In genomic region chr19:42189133-42189532, GRCh38 we compare ENCODE assay signal across 20 cellular contexts. TPM values are rescaled to one million over a fixed set of nuclear protein-coding genes. Genes with fewer than 3 reads are reported as not detected.
"Had no signal": no experiment of that assay in that cellular context is flagged by ENCODE, and none has a peak within 500 bp of the region (broad histone marks: within the 10 kb centered on the region; RNA-seq: fewer than 3 reads in every experiment).

No MANE protein-coding gene starts in this region.

- H3K79me2 ChIP-seq: hepatocyte had no signal

- H3K4me2 ChIP-seq: hepatocyte, smooth muscle cell had no signal

- H3K27ac ChIP-seq: body of pancreas, cardiac muscle cell, hepatocyte, stomach, transverse colon, uterus had no signal

- H3K27me3 ChIP-seq: body of pancreas, stomach, transverse colon, uterus had no signal

- H3K4me1 ChIP-seq: body of pancreas, uterus had no signal

- H3K4me3 ChIP-seq: body of pancreas, cardiac muscle cell, hepatocyte, smooth muscle cell, stomach, transverse colon, uterus had no signal

- DNase-seq: activated CD4-positive, alpha-beta memory T cell treated with anti-CD3 and anti-CD28 coated beads, Interleukin-2, amount 10 ng/mL, durations not matched to agents 7 days and 5 days; activated CD4-positive, alpha-beta T cell treated with anti-CD3 and anti-CD28 coated beads for 48 hours; activated gamma-delta T cell; activated naive CD4-positive, alpha-beta T cell treated with anti-CD3 and anti-CD28 coated beads, Interleukin-2, amount 50 U/mL, for 16 hours; activated naive CD8-positive, alpha-beta T cell treated with anti-CD3 and anti-CD28 coated beads, Interleukin-2, amount 50 U/mL, for 24 hours; anterior cingulate cortex; body of pancreas; cortex of kidney; left ventricle myocardium superior; midbrain; nucleus accumbens; stimulated activated CD4-positive, alpha-beta T cell treated with anti-CD3 and anti-CD28 coated beads, Interleukin-15, amount 100 ng/mL, for 24 hours; stomach; transverse colon; uterus had no signal

- H2AFZ ChIP-seq: hepatocyte had no signal

- ATAC-seq: activated naive CD8-positive, alpha-beta T cell treated with anti-CD3 and anti-CD28 coated beads, Interleukin-2, amount 50 U/mL, for 24 hours; body of pancreas; left ventricle myocardium superior; sciatic nerve; stimulated activated memory B cell treated with anti-CD40 and anti-IgM and Interleukin-4, amounts not matched to agents 10 μg/mL and 1 μg/mL and 100 μg/mL, for 72 hours had no signal

- H3K9me3 ChIP-seq: body of pancreas, uterus had no signal

- H3K36me3 ChIP-seq: cardiac muscle cell, stomach, transverse colon, uterus had no signal

RNA-seq across cellular contexts. Expression of gene POU2F2, which starts 56.9 kb away (rescaled TPM):
- total RNA-seq: cardiac muscle cell, hepatocyte had no signal
